16 cellular contexts compared by ENCODE assay signal in genomic region chr6:89555751-89556150, GRCh38.
DNase-seq lines count a peak whose midpoint lies in the region; TF ChIP-seq lines count a peak whose summit lies in the region.
"Had no signal": no experiment of that assay in that cellular context is flagged by ENCODE, and none has a peak within 500 bp of the region (broad histone marks: within the 10 kb centered on the region; RNA-seq: fewer than 3 reads in every experiment).

No MANE protein-coding gene starts in this region.

- H3K27me3 ChIP-seq in HUES48 (ENCODE audit: control insufficient read depth, insufficient read depth, low read length), result no peaks in the 10 kb centered on the region

- no peak overlapping the region for H3K27ac ChIP-seq in HUES48 (ENCODE audit: low read depth, low read length)
- H3K27ac ChIP-seq in caudate nucleus (ENCODE audit: low read depth, low read length), result no peak overlapping the region
- H3K27ac ChIP-seq: GM23248, SK-N-MC had no signal

- peaks cover 25% of the 10 kb centered on the region for H3K4me1 Mint-ChIP-seq in glutamatergic neuron (ENCODE audit: low read depth, unreplicated experiment)

- peak; percentile 83 for DNase-seq in COR-L47 (lab: John Stamatoyannopoulos, UW)
- peak; percentile 90 for DNase-seq in NCI-H748 (lab: John Stamatoyannopoulos, UW; ENCODE audit: unreplicated experiment)
- no peak for DNase-seq in glutamatergic neuron
- no peak for DNase-seq in effector CD8-positive, alpha-beta T cell (lab: John Stamatoyannopoulos, UW)
- no peak for DNase-seq in SW 1271 (lab: John Stamatoyannopoulos, UW)
- no peak for DNase-seq in caudate nucleus (lab: John Stamatoyannopoulos, UW)
- no peak for DNase-seq in LoVo (ENCODE audit: low spot score)
- DNase-seq: AML-193, Calu3, GM23248, MM.1S, NCI-H1436 treated with DMSO at 0.1 percent for 48 hours, NCI-H2171, NCI-H510A treated with DMSO at 0.1 percent for 48 hours had no signal

- no peak overlapping the region for H3K9ac ChIP-seq in HUES48 (ENCODE audit: low read depth, low read length)
- H3K9ac ChIP-seq: GM23248 had no signal

- peaks cover 32% of the 10 kb centered on the region for H3K36me3 Mint-ChIP-seq in glutamatergic neuron (ENCODE audit: unreplicated experiment)

- H3K27me3 Mint-ChIP-seq in glutamatergic neuron (ENCODE audit: unreplicated experiment), result no peaks in the 10 kb centered on the region

- peak overlapping the region; percentile 49 for H3K27ac Mint-ChIP-seq in glutamatergic neuron (ENCODE audit: unreplicated experiment)

- 0 out of 2 replicates have a peak overlapping the region, but pooled peaks have one; percentile 10 for H3K4me3 ChIP-seq in HUES48 (ENCODE audit: low read depth, low read length)
- H3K4me3 ChIP-seq: GM23248, SK-N-MC had no signal

- TF ChIP-seq CTCF in glutamatergic neuron (IDR thresholded peaks at IDR 0.05; ENCODE audit: partially characterized antibody, unreplicated experiment), result no peak

- no peaks in the 10 kb centered on the region for H3K36me3 ChIP-seq in HUES48 (ENCODE audit: control insufficient read depth, insufficient read depth, low read length)

- peaks cover 4% of the 10 kb centered on the region for H3K9me3 Mint-ChIP-seq in glutamatergic neuron (ENCODE audit: unreplicated experiment)

- peaks cover 20% of the 10 kb centered on the region for H3K4me1 ChIP-seq in HUES48 (ENCODE audit: control insufficient read depth, insufficient read depth, low read length)

- H3K4me3 Mint-ChIP-seq in glutamatergic neuron (ENCODE audit: unreplicated experiment), result no peak overlapping the region

- H3K9me3 ChIP-seq in HUES48 (ENCODE audit: control insufficient read depth, insufficient read depth, low read length), result peaks cover 3% of the 10 kb centered on the region; the same call in 1 of the 2 replicates

Comparison
In these comparisons a context has a peak if more than half of its experiments do, and no peak if none do; other contexts are left out.
1. DNase-seq: peak in COR-L47 (single experiment) and NCI-H748 (single experiment); none in glutamatergic neuron (single experiment), effector CD8-positive, alpha-beta T cell (single experiment), SW 1271 (0 of 2), caudate nucleus (0 of 61) and LoVo (single experiment).